ENCODE assay signal across 13 cellular contexts in the genomic region with DNA sequence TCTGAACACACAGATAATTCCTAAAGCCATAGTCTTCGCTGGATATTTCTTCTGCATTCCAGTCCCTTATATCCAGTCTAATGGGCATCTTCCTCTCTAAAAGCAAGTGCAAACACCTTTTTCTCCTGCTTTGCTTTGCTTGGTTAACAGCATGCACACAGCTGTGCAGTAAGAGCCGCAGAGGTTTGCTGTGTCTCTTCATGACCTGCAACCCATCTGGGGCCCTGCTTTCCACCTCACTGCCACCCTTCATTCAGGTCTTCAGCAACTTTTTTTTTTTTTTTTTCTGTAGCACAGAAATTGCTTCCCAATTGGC. TPM values are rescaled to one million over a fixed set of nuclear protein-coding genes. Genes with fewer than 3 reads are reported as not detected.
A peak's percentile ranks its signal among the peaks of the same experiment; 100 is the strongest.
DNase-seq lines count a peak whose midpoint lies in the region; ATAC-seq and TF ChIP-seq lines count a peak whose summit lies in the region.
"Had no signal": no experiment of that assay in that cellular context is flagged by ENCODE, and none has a peak within 500 bp of the region (broad histone marks: within the 10 kb centered on the region; RNA-seq: fewer than 3 reads in every experiment).

No MANE protein-coding gene starts in this region.

- no peak overlapping the region for H3K4me3 Mint-ChIP-seq in memory B cell
- H3K4me3 Mint-ChIP-seq: T-cell had no signal

- ATAC-seq in body of pancreas (no peak), memory B cell (ENCODE audit: low read depth) (no peak)
- no peak for ATAC-seq in activated naive CD4-positive, alpha-beta T cell treated with anti-CD3 and anti-CD28 coated beads, Interleukin-2, amount 50 U/mL, for 72 hours
- ATAC-seq: T-cell had no signal

- H3K4me3 ChIP-seq in body of pancreas = no peak overlapping the region
- H3K4me3 ChIP-seq in suprapubic skin = no peak overlapping the region

- H3K4me1 ChIP-seq in body of pancreas (peaks cover 75% of the 10 kb centered on the region), suprapubic skin (peaks cover 87% of the 10 kb centered on the region)

- no peak for TF ChIP-seq EP300 in suprapubic skin (IDR thresholded peaks at IDR 0.05)

- DNase-seq in NCI-H2171 treated with DMSO at 0.1 percent for 48 hours (lab: John Stamatoyannopoulos, UW) = peak; percentile 35
- DNase-seq in NCI-H2171 (lab: John Stamatoyannopoulos, UW) = no peak
- DNase-seq in body of pancreas = no peak
- DNase-seq in memory B cell (ENCODE audit: low spot score in 2 of 2) = no peak
- no peak for DNase-seq in suprapubic skin (ENCODE audit: low spot score in 2 of 2)
- DNase-seq in activated naive CD4-positive, alpha-beta T cell treated with anti-CD3 and anti-CD28 coated beads, Interleukin-2, amount 50 U/mL, for 72 hours (ENCODE audit: low spot score in 2 of 2) = no peak
- DNase-seq in NCI-H446 (lab: John Stamatoyannopoulos, UW) = no peak
- DNase-seq in NCI-H2107 (lab: John Stamatoyannopoulos, UW) = no peak
- DNase-seq: 8988T; activated CD4-positive, alpha-beta T cell treated with anti-CD3 and anti-CD28 coated beads, Interleukin-2, amount 50 U/mL, for 4 hours; activated effector memory CD4-positive, alpha-beta T cell treated with anti-CD3 and anti-CD28 coated beads, Interleukin-2, amount 50 U/mL, for 16 hours; islet precursor cell; T-cell had no signal

- WGBS in body of pancreas, 2 donors = 98% methylated on average over 2 of the region's 2 CpGs
- WGBS in suprapubic skin = 98% methylated on average over 2 of the region's 2 CpGs

- no peak for TF ChIP-seq POLR2A in body of pancreas (IDR thresholded peaks at IDR 0.05)
- TF ChIP-seq POLR2A in suprapubic skin (IDR thresholded peaks at IDR 0.05) = no peak

- H3K36me3 Mint-ChIP-seq in memory B cell = peaks cover 27% of the 10 kb centered on the region
- peaks cover 0 to 6% of the 10 kb centered on the region in 2 donors for H3K36me3 Mint-ChIP-seq in activated naive CD4-positive, alpha-beta T cell treated with anti-CD3 and anti-CD28 coated beads, Interleukin-2, amount 50 U/mL, for 72 hours

- H3K4me1 Mint-ChIP-seq in memory B cell = peaks cover 14% of the 10 kb centered on the region

- intact Hi-C loops in body of pancreas (cut with DNase I) = no loop called here

- no peaks in the 10 kb centered on the region for H3K27me3 Mint-ChIP-seq in memory B cell
- H3K27me3 Mint-ChIP-seq: T-cell had no signal

- no peaks in the 10 kb centered on the region for H3K36me3 ChIP-seq in body of pancreas (replicated peaks in 1 of 2; ENCODE audit: insufficient read depth in 1 of 2, low read depth in 2 of 2)
- H3K36me3 ChIP-seq in suprapubic skin = no peaks in the 10 kb centered on the region

- H3K9me3 ChIP-seq in body of pancreas (no peaks in the 10 kb centered on the region), suprapubic skin (no peaks in the 10 kb centered on the region)

- no peaks in the 10 kb centered on the region for H3K9me3 Mint-ChIP-seq in memory B cell
- H3K9me3 Mint-ChIP-seq in activated naive CD4-positive, alpha-beta T cell treated with anti-CD3 and anti-CD28 coated beads, Interleukin-2, amount 50 U/mL, for 72 hours = no peaks in the 10 kb centered on the region
- H3K9me3 Mint-ChIP-seq: T-cell had no signal

- H3K27ac Mint-ChIP-seq in memory B cell = peak overlapping the region; percentile 6
- no peak overlapping the region for H3K27ac Mint-ChIP-seq in activated naive CD4-positive, alpha-beta T cell treated with anti-CD3 and anti-CD28 coated beads, Interleukin-2, amount 50 U/mL, for 72 hours
- H3K27ac Mint-ChIP-seq: T-cell had no signal

- H3K27me3 ChIP-seq in body of pancreas (no peaks in the 10 kb centered on the region), suprapubic skin (no peaks in the 10 kb centered on the region)

- H3K27ac ChIP-seq in body of pancreas (peak overlapping the region in 3 of 4 donors; percentile 71 to 73 (median 73)), suprapubic skin (peak overlapping the region; percentile 73)

- TF ChIP-seq CTCF in body of pancreas (IDR thresholded peaks at IDR 0.05) = no peak
- TF ChIP-seq CTCF in suprapubic skin (IDR thresholded peaks at IDR 0.05) = no peak

RNA-seq across cellular contexts. Expression of gene NEDD9, which starts 14.4 kb away (rescaled TPM):
- 10 to 100 TPM; 22.8 to 58.3 TPM for total RNA-seq in body of pancreas
- 10 to 100 TPM; 18.3 to 29.8 (median 22.4) TPM for total RNA-seq in suprapubic skin
- total RNA-seq in activated naive CD4-positive, alpha-beta T cell treated with anti-CD3 and anti-CD28 coated beads, Interleukin-2, amount 50 U/mL, for 72 hours = 10 to 100 TPM; 11.0 to 24.4 TPM
